ENCODE assay signal across 19 cellular contexts in genomic region chr17:40600486-40601046, GRCh38. TPM values are rescaled to one million over a fixed set of nuclear protein-coding genes. Genes with fewer than 3 reads are reported as not detected.
DNase-seq lines count a peak whose midpoint lies in the region; ATAC-seq and TF ChIP-seq lines count a peak whose summit lies in the region.
"Had no signal": no experiment of that assay in that cellular context is flagged by ENCODE, and none has a peak within 500 bp of the region (broad histone marks: within the 10 kb centered on the region; RNA-seq: fewer than 3 reads in every experiment).

No MANE protein-coding gene starts in this region.

- CTCF ChIA-PET in activated B cell treated with CpG ODN at 0.5 μM for 24 hours (lab: Charles Lee) = interaction anchor here (0.6 to 1.4 kb wide), 2 partner anchors 14 to 61 kb away, joined by 3 to 12 read pairs; no protein-coding TSS in a partner anchor

- peaks cover 98% of the 10 kb centered on the region for H3K4me1 Mint-ChIP-seq in activated T-cell treated with anti-CD3 and anti-CD28 coated beads, Interleukin-2, amount 50 U/mL, for 4 hours (ENCODE audit: low read depth)
- H3K4me1 Mint-ChIP-seq in activated B cell treated with CpG ODN at 0.5 μM for 24 hours = peaks cover 91% of the 10 kb centered on the region
- peaks cover 100% of the 10 kb centered on the region for H3K4me1 Mint-ChIP-seq in stimulated activated naive CD8-positive, alpha-beta T cell treated with anti-CD3 and anti-CD28 coated beads, Interleukin-15, amount 100 ng/mL, for 72 hours

- peak overlapping the region; percentile 19 for H3K4me3 Mint-ChIP-seq in activated T-cell treated with anti-CD3 and anti-CD28 coated beads, Interleukin-2, amount 50 U/mL, for 4 hours
- H3K4me3 Mint-ChIP-seq in activated B cell treated with CpG ODN at 0.5 μM for 24 hours = no peak overlapping the region
- H3K4me3 Mint-ChIP-seq in stimulated activated naive CD8-positive, alpha-beta T cell treated with anti-CD3 and anti-CD28 coated beads, Interleukin-15, amount 100 ng/mL, for 72 hours = peak overlapping the region; percentile 32 to 82

- intact Hi-C loops in activated B cell treated with CpG ODN at 0.5 μM for 24 hours (cut with micrococcal nuclease) = no loop called here

- peak overlapping the region; percentile 92 for H3K27ac Mint-ChIP-seq in activated B cell treated with CpG ODN at 0.5 μM for 24 hours
- no peak overlapping the region for H3K27ac Mint-ChIP-seq in stimulated activated naive CD8-positive, alpha-beta T cell treated with anti-CD3 and anti-CD28 coated beads, Interleukin-15, amount 100 ng/mL, for 72 hours

- H3K27me3 Mint-ChIP-seq in activated T-cell treated with anti-CD3 and anti-CD28 coated beads, Interleukin-2, amount 50 U/mL, for 4 hours (ENCODE audit: low read depth) = no peaks in the 10 kb centered on the region
- no peaks in the 10 kb centered on the region for H3K27me3 Mint-ChIP-seq in activated B cell treated with CpG ODN at 0.5 μM for 24 hours
- H3K27me3 Mint-ChIP-seq in stimulated activated naive CD8-positive, alpha-beta T cell treated with anti-CD3 and anti-CD28 coated beads, Interleukin-15, amount 100 ng/mL, for 72 hours = no peaks in the 10 kb centered on the region

- no peaks in the 10 kb centered on the region for H3K9me3 Mint-ChIP-seq in activated T-cell treated with anti-CD3 and anti-CD28 coated beads, Interleukin-2, amount 50 U/mL, for 4 hours
- peaks cover 3% of the 10 kb centered on the region for H3K9me3 Mint-ChIP-seq in activated B cell treated with CpG ODN at 0.5 μM for 24 hours
- H3K9me3 Mint-ChIP-seq in stimulated activated naive CD8-positive, alpha-beta T cell treated with anti-CD3 and anti-CD28 coated beads, Interleukin-15, amount 100 ng/mL, for 72 hours = peaks cover 6 to 9% of the 10 kb centered on the region in 2 donors

- POLR2A ChIA-PET in activated B cell treated with CpG ODN at 0.5 μM for 24 hours (lab: Charles Lee) = interaction anchor here (0.7 to 5.9 kb wide), 7 partner anchors 15 to 68 kb away, joined by 3 to 381 read pairs (median 4); partner anchors contain the start of gene CCR7

- no peak overlapping the region for H3K4me3 ChIP-seq in epithelial cell of esophagus (ENCODE audit: low read length)
- H3K4me3 ChIP-seq: K562, upper lobe of right lung had no signal

- TF ChIP-seq CTCF in activated B cell treated with CpG ODN at 0.5 μM for 24 hours (IDR thresholded peaks at IDR 0.05) (no peak), epithelial cell of esophagus (IDR thresholded peaks at IDR 0.05; ENCODE audit: insufficient read depth, low read depth, low read length, missing control alignments) (no peak)

- no peaks in the 10 kb centered on the region for H3K36me3 Mint-ChIP-seq in activated T-cell treated with anti-CD3 and anti-CD28 coated beads, Interleukin-2, amount 50 U/mL, for 4 hours (ENCODE audit: insufficient read depth)
- peaks cover 2% of the 10 kb centered on the region for H3K36me3 Mint-ChIP-seq in activated B cell treated with CpG ODN at 0.5 μM for 24 hours (ENCODE audit: low read depth)

- DNase-seq in activated T-cell treated with anti-CD3 and anti-CD28 coated beads, Interleukin-2, amount 50 U/mL, for 4 hours = no peak
- DNase-seq in activated T-cell treated with anti-CD3 and anti-CD28 coated beads for 4 hours (no peak), activated B cell treated with CpG ODN at 0.5 μM for 24 hours (no peak), epithelial cell of esophagus (ENCODE audit: low read depth) (peak; percentile 15)
- DNase-seq in stimulated activated naive CD8-positive, alpha-beta T cell treated with anti-CD3 and anti-CD28 coated beads, Interleukin-15, amount 100 ng/mL, for 72 hours = no peak
- DNase-seq: amniotic stem cell; central memory CD4-positive, alpha-beta T cell; DND-41; effector CD4-positive, alpha-beta T cell; left ventricle myocardium superior; NCI-H2029; occipital lobe; stimulated activated CD4-positive, alpha-beta T cell treated with anti-CD3 and anti-CD28 coated beads, Interleukin-15, amount 100 ng/mL, for 24 hours; upper lobe of right lung had no signal

- no peak for ATAC-seq in activated T-cell treated with anti-CD3 and anti-CD28 coated beads, Interleukin-2, amount 50 U/mL, for 4 hours
- ATAC-seq in activated B cell treated with CpG ODN at 0.5 μM for 24 hours (ENCODE audit: low read depth) (no peak), HG03108 (IDR thresholded peaks at IDR 0.05; ENCODE audit: unreplicated experiment) (no peak), HG02970 (IDR thresholded peaks at IDR 0.05; ENCODE audit: low FRiP score, unreplicated experiment) (no peak), HG03521 (IDR thresholded peaks at IDR 0.05; ENCODE audit: unreplicated experiment) (no peak)
- ATAC-seq in stimulated activated naive CD8-positive, alpha-beta T cell treated with anti-CD3 and anti-CD28 coated beads, Interleukin-15, amount 100 ng/mL, for 72 hours = no peak
- ATAC-seq: K562, left ventricle myocardium superior, upper lobe of right lung had no signal

RNA-seq across cellular contexts. Expression of gene CCR7, which starts 35.3 kb away (rescaled TPM):
- 100 to 1,000 TPM in 2 of 3 donors, 10 to 100 TPM in 1; 77.3 to 109 (median 108) TPM for total RNA-seq in activated T-cell treated with anti-CD3 and anti-CD28 coated beads, Interleukin-2, amount 50 U/mL, for 4 hours
- 572 and 573 TPM in 2 replicates for total RNA-seq in activated B cell treated with CpG ODN at 0.5 μM for 24 hours
- total RNA-seq: NCI-H460, occipital lobe had no signal

RNA-seq across cellular contexts. Expression of gene SMARCE1, which starts 47.1 kb away (rescaled TPM):
- total RNA-seq in activated T-cell treated with anti-CD3 and anti-CD28 coated beads, Interleukin-2, amount 50 U/mL, for 4 hours = 100 to 1,000 TPM; 105 to 117 (median 106) TPM
- 140 TPM in 2 replicates for total RNA-seq in activated B cell treated with CpG ODN at 0.5 μM for 24 hours
